In genomic region chr22:36323855-36324331, GRCh38 we compare ENCODE assay signal across 1 cellular context.
TF ChIP-seq lines count a peak whose summit lies in the region.

No MANE protein-coding gene starts in this region.

TF ChIP-seq in WTC11, 78 proteins besides CTCF, POLR2A, EP300 and RAD21 (continued from another document):
- TF ChIP-seq AFF4 (CRISPR knock-in tag; IDR thresholded peaks at IDR 0.05; ENCODE audit: borderline replicate concordance) (no peak), ZNF281 (CRISPR knock-in tag; IDR thresholded peaks at IDR 0.05) (no peak)
